Comparison of ENCODE assay signal across 1 cellular context in genomic region chr17:78138204-78139060, GRCh38.
TF ChIP-seq lines count a peak whose summit lies in the region.

No MANE protein-coding gene starts in this region.

TF ChIP-seq in H1, 55 proteins besides CTCF, POLR2A, EP300 and RAD21:
- no peak for TF ChIP-seq SUZ12 (IDR thresholded peaks at IDR 0.05; ENCODE audit: low read length)
- no peak for TF ChIP-seq USF2 (IDR thresholded peaks at IDR 0.05; ENCODE audit: low read length)
- no peak for TF ChIP-seq PHF8 (conservative IDR thresholded peaks at IDR 0.05; ENCODE audit: low read depth, low read length)
- no peak for TF ChIP-seq TCF12 (IDR thresholded peaks at IDR 0.05; ENCODE audit: low read depth, low read length)
